In the genomic region with DNA sequence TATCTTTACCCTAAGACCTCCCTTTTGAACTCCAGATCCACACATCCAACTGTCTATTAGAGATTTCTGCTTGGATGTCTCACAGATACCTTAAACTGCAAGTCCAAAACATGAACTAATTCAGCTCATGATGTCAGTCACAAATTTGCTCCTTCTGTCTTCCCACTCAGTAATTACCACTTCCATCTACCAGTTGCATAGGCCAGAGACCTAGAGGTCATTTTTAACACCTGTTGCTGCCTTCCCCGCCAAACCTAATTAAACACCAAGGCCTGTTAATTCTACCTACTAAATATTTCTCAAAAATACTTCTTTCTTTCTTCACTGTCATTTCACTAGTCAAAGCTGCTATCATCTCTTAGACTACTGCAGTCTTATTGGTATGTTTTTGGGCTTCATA, we compare ENCODE assay signal across 17 cellular contexts. TPM values are rescaled to one million over a fixed set of nuclear protein-coding genes. Genes with fewer than 3 reads are reported as not detected.
DNase-seq lines count a peak whose midpoint lies in the region; ATAC-seq, FAIRE-seq and TF ChIP-seq lines count a peak whose summit lies in the region.
"Had no signal": no experiment of that assay in that cellular context is flagged by ENCODE, and none has a peak within 500 bp of the region (broad histone marks: within the 10 kb centered on the region; RNA-seq: fewer than 3 reads in every experiment).

No MANE protein-coding gene starts in this region.

- no peak for FAIRE-seq in pancreas (lab: Jason Lieb, UNC)
- FAIRE-seq: H1, RCC 7860 had no signal

- no peaks in the 10 kb centered on the region for H3K36me3 ChIP-seq in CD8-positive, alpha-beta T cell (ENCODE audit: insufficient read depth, low read length)
- no peaks in the 10 kb centered on the region for H3K36me3 ChIP-seq in naive thymus-derived CD4-positive, alpha-beta T cell (ENCODE audit: control insufficient read depth in 2 of 3, insufficient read depth in 3 of 3, low read length in 3 of 3)
- H3K36me3 ChIP-seq in pancreas, result no peaks in the 10 kb centered on the region

- no peak overlapping the region for H3K4me3 Mint-ChIP-seq in CD8-positive, alpha-beta T cell
- no peak overlapping the region for H3K4me3 Mint-ChIP-seq in activated B cell treated with CpG ODN at 0.5 μM for 24 hours
- H3K4me3 Mint-ChIP-seq in naive thymus-derived CD4-positive, alpha-beta T cell, result peak overlapping the region in 7 of 10 donors; percentile 0 to 49 (median 6)
- H3K4me3 Mint-ChIP-seq: B cell had no signal

- TF ChIP-seq CTCF in CD8-positive, alpha-beta T cell (IDR thresholded peaks at IDR 0.05), result no peak
- TF ChIP-seq CTCF in activated B cell treated with CpG ODN at 0.5 μM for 24 hours (IDR thresholded peaks at IDR 0.05), result no peak
- no peak for TF ChIP-seq CTCF in pancreas (IDR thresholded peaks at IDR 0.05)

- H3K36me3 Mint-ChIP-seq in CD8-positive, alpha-beta T cell, result peaks cover 17% of the 10 kb centered on the region
- H3K36me3 Mint-ChIP-seq in activated B cell treated with CpG ODN at 0.5 μM for 24 hours (ENCODE audit: low read depth), result peaks cover 3% of the 10 kb centered on the region
- H3K36me3 Mint-ChIP-seq in naive thymus-derived CD4-positive, alpha-beta T cell, result peaks cover 0 to 23% (median 12%) of the 10 kb centered on the region in 5 donors

- H3K4me1 ChIP-seq in CD8-positive, alpha-beta T cell (ENCODE audit: insufficient read depth, low read length), result peaks cover 13% of the 10 kb centered on the region
- peaks cover 8 to 27% of the 10 kb centered on the region in 2 donors for H3K4me1 ChIP-seq in naive thymus-derived CD4-positive, alpha-beta T cell (ENCODE audit: control insufficient read depth in 2 of 2, insufficient read depth in 2 of 2, low read length in 2 of 2)
- peaks cover 16 to 24% (median 18%) of the 10 kb centered on the region in 3 donors for H3K4me1 ChIP-seq in pancreas

- H3K27me3 Mint-ChIP-seq in CD8-positive, alpha-beta T cell (ENCODE audit: low read depth), result no peaks in the 10 kb centered on the region
- no peaks in the 10 kb centered on the region for H3K27me3 Mint-ChIP-seq in activated B cell treated with CpG ODN at 0.5 μM for 24 hours
- no peaks in the 10 kb centered on the region for H3K27me3 Mint-ChIP-seq in naive thymus-derived CD4-positive, alpha-beta T cell
- H3K27me3 Mint-ChIP-seq: B cell had no signal

- no peaks in the 10 kb centered on the region for H3K9me3 Mint-ChIP-seq in CD8-positive, alpha-beta T cell
- no peaks in the 10 kb centered on the region for H3K9me3 Mint-ChIP-seq in activated B cell treated with CpG ODN at 0.5 μM for 24 hours
- H3K9me3 Mint-ChIP-seq in naive thymus-derived CD4-positive, alpha-beta T cell, result peaks cover 0 to 4% (median 0%) of the 10 kb centered on the region in 11 donors

- peak; percentile 21 for DNase-seq in DMS 273 (lab: John Stamatoyannopoulos, UW; ENCODE audit: unreplicated experiment)
- no peak for DNase-seq in DMS 273 treated with DMSO at 0.1 percent for 48 hours (lab: John Stamatoyannopoulos, UW)
- DNase-seq in CD8-positive, alpha-beta T cell, result no peak
- no peak for DNase-seq in activated B cell treated with CpG ODN at 0.5 μM for 24 hours
- no peak for DNase-seq in naive thymus-derived CD4-positive, alpha-beta T cell
- no peak for DNase-seq in NCI-H774 (lab: John Stamatoyannopoulos, UW)
- DNase-seq in NCI-H1417 treated with DMSO at 0.1 percent for 48 hours (lab: John Stamatoyannopoulos, UW), result no peak
- no peak for DNase-seq in pancreas
- DNase-seq: DMS153, NCI-H1436, NCI-H2029 treated with DMSO at 0.1 percent for 48 hours, NCI-H510A, Right ventricle myocardium superior had no signal

- no peak for ATAC-seq in CD8-positive, alpha-beta T cell
- ATAC-seq in activated B cell treated with CpG ODN at 0.5 μM for 24 hours (ENCODE audit: low read depth), result no peak
- no peak for ATAC-seq in naive thymus-derived CD4-positive, alpha-beta T cell
- ATAC-seq in pancreas, result no peak

- no peak overlapping the region for H3K4me3 ChIP-seq in CD8-positive, alpha-beta T cell (ENCODE audit: low read depth, low read length)
- H3K4me3 ChIP-seq in naive thymus-derived CD4-positive, alpha-beta T cell (ENCODE audit: low read length), result no peak overlapping the region
- H3K4me3 ChIP-seq in pancreas, result no peak overlapping the region

- WGBS in pancreas, 2 donors, result 89 to 94% methylated on average over 1 of the region's 1 CpG

- H3K4me1 Mint-ChIP-seq in CD8-positive, alpha-beta T cell (ENCODE audit: low read depth), result peaks cover 64% of the 10 kb centered on the region
- H3K4me1 Mint-ChIP-seq in activated B cell treated with CpG ODN at 0.5 μM for 24 hours, result peaks cover 34% of the 10 kb centered on the region
- peaks cover 42 to 73% (median 65%) of the 10 kb centered on the region in 7 donors for H3K4me1 Mint-ChIP-seq in naive thymus-derived CD4-positive, alpha-beta T cell

- no peak overlapping the region for H3K27ac ChIP-seq in CD8-positive, alpha-beta T cell (ENCODE audit: low read depth, low read length)
- H3K27ac ChIP-seq in naive thymus-derived CD4-positive, alpha-beta T cell (ENCODE audit: low read depth, low read length), result no peak overlapping the region
- no peak overlapping the region for H3K27ac ChIP-seq in pancreas
- H3K27ac ChIP-seq: 22Rv1 had no signal

- no peaks in the 10 kb centered on the region for H3K27me3 ChIP-seq in CD8-positive, alpha-beta T cell (ENCODE audit: insufficient read depth, low read length)
- no peaks in the 10 kb centered on the region for H3K27me3 ChIP-seq in naive thymus-derived CD4-positive, alpha-beta T cell (ENCODE audit: control insufficient read depth in 2 of 2, insufficient read depth in 2 of 2, low read length in 2 of 2)
- no peaks in the 10 kb centered on the region for H3K27me3 ChIP-seq in pancreas

- H3K27ac Mint-ChIP-seq in CD8-positive, alpha-beta T cell, result peak overlapping the region; percentile 1
- peak overlapping the region; percentile 1 for H3K27ac Mint-ChIP-seq in activated B cell treated with CpG ODN at 0.5 μM for 24 hours
- peak overlapping the region in 7 of 9 donors; percentile 0 to 76 (median 45) for H3K27ac Mint-ChIP-seq in naive thymus-derived CD4-positive, alpha-beta T cell
- H3K27ac Mint-ChIP-seq: B cell had no signal

- intact Hi-C loops in CD8-positive, alpha-beta T cell (cut with DNase I, micrococcal nuclease), result no loop called here
- intact Hi-C loops in activated B cell treated with CpG ODN at 0.5 μM for 24 hours (cut with micrococcal nuclease), result no loop called here
- intact Hi-C loops in naive thymus-derived CD4-positive, alpha-beta T cell (cut with micrococcal nuclease), result no loop called here
- intact Hi-C loops in pancreas (cut with DNase I), result no loop called here

- CTCF ChIA-PET in CD8-positive, alpha-beta T cell (lab: Charles Lee), result no interaction called here
- CTCF ChIA-PET in activated B cell treated with CpG ODN at 0.5 μM for 24 hours (lab: Charles Lee), result no interaction called here
- CTCF ChIA-PET in naive thymus-derived CD4-positive, alpha-beta T cell (lab: Charles Lee), result no interaction called here

- no peaks in the 10 kb centered on the region for H3K9me3 ChIP-seq in CD8-positive, alpha-beta T cell (ENCODE audit: low read length)
- no peaks in the 10 kb centered on the region for H3K9me3 ChIP-seq in naive thymus-derived CD4-positive, alpha-beta T cell (ENCODE audit: control insufficient read depth in 2 of 3, low read length in 3 of 3)
- no peaks in the 10 kb centered on the region for H3K9me3 ChIP-seq in pancreas

- POLR2A ChIA-PET in CD8-positive, alpha-beta T cell (lab: Charles Lee), result no interaction called here
- POLR2A ChIA-PET in activated B cell treated with CpG ODN at 0.5 μM for 24 hours (lab: Charles Lee), result no interaction called here
- POLR2A ChIA-PET in naive thymus-derived CD4-positive, alpha-beta T cell (lab: Charles Lee), result no interaction called here

RNA-seq across cellular contexts. Expression of a gene that starts 8.2 kb away (rescaled TPM):
- 10 to 100 TPM; 23.8 to 24.6 TPM for total RNA-seq in CD8-positive, alpha-beta T cell
- total RNA-seq in activated B cell treated with CpG ODN at 0.5 μM for 24 hours (12.8 and 14.0 TPM in 2 replicates), pancreas (10 to 100 TPM; 11.5 to 20.1 (median 14.6) TPM)
- total RNA-seq in naive thymus-derived CD4-positive, alpha-beta T cell, result 10 to 100 TPM; 21.4 to 32.2 (median 26.2) TPM
- 1 to 10 TPM; 6.1 to 8.1 TPM for polyA plus RNA-seq in naive thymus-derived CD4-positive, alpha-beta T cell
- 10 to 100 TPM in 1 of 2 donors, 1 to 10 TPM in 1; 6.0 to 12.6 TPM for polyA plus RNA-seq in pancreas

RNA-seq across cellular contexts. Expression of a gene that starts 57.2 kb away (rescaled TPM):
- 10 to 100 TPM; 14.2 to 14.8 TPM for total RNA-seq in CD8-positive, alpha-beta T cell
- total RNA-seq in activated B cell treated with CpG ODN at 0.5 μM for 24 hours (14.0 and 14.2 TPM in 2 replicates), pancreas (10 to 100 TPM; 11.9 to 15.9 (median 13.8) TPM)
- total RNA-seq in naive thymus-derived CD4-positive, alpha-beta T cell, result 10 to 100 TPM; 28.8 to 42.6 (median 34.8) TPM
- 10 to 100 TPM; 71.5 to 83.7 TPM for polyA plus RNA-seq in naive thymus-derived CD4-positive, alpha-beta T cell
- polyA plus RNA-seq in pancreas, result 10 to 100 TPM in 1 of 2 donors, 1 to 10 TPM in 1; 7.0 to 11.9 TPM

Comparison
In these comparisons a context has a peak if more than half of its experiments do, and no peak if none do; other contexts are left out.
1. H3K4me3 Mint-ChIP-seq: peak in naive thymus-derived CD4-positive, alpha-beta T cell (7 of 10); none in CD8-positive, alpha-beta T cell (single experiment) and activated B cell treated with CpG ODN at 0.5 μM for 24 hours (single experiment).
2. Peak in every context shown above with its lines, with median percentiles within 50 percentile points of each other: H3K27ac Mint-ChIP-seq.